Comparison of ENCODE assay signal across 1 cellular context in the genomic region with DNA sequence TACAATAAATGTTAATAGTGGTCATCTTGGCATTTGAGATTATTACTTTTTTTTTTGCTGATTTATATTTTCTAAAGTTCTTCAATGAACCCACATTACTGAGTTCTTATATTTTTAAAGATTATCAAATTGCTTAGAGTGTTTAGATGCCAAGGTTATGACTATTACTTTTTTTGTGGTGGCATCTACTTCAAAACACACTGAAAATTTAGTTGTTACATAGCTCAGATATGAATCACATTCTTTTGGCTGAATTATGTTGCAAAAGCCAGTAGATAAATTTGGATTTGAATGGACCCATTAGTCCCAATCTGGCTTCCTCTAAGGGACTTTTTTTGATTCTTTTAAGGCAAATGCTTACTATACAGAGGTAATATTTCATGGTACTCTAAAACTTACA.
TF ChIP-seq lines count a peak whose summit lies in the region.

No MANE protein-coding gene starts in this region.

TF ChIP-seq in SK-N-SH, 30 proteins besides CTCF, POLR2A, EP300 and RAD21 (continued from another document):
- TF ChIP-seq REST (IDR thresholded peaks at IDR 0.05; ENCODE audit: low read depth, low read length) (no peak), MEF2A (IDR thresholded peaks at IDR 0.05; ENCODE audit: borderline replicate concordance, low read depth) (no peak; the same call in 1 of the 2 replicates), MAX (IDR thresholded peaks at IDR 0.05; ENCODE audit: low read depth) (no peak), FOXJ3 (CRISPR knock-in tag; IDR thresholded peaks at IDR 0.05) (no peak), FOXM1 (IDR thresholded peaks at IDR 0.05; ENCODE audit: low read depth) (no peak), NFIC (IDR thresholded peaks at IDR 0.05; ENCODE audit: borderline replicate concordance) (peak; percentile 25; the same call in 1 of the 2 replicates)
- TF ChIP-seq, protein P1, sequence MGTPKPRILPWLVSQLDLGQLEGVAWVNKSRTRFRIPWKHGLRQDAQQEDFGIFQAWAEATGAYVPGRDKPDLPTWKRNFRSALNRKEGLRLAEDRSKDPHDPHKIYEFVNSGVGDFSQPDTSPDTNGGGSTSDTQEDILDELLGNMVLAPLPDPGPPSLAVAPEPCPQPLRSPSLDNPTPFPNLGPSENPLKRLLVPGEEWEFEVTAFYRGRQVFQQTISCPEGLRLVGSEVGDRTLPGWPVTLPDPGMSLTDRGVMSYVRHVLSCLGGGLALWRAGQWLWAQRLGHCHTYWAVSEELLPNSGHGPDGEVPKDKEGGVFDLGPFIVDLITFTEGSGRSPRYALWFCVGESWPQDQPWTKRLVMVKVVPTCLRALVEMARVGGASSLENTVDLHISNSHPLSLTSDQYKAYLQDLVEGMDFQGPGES (IDR thresholded peaks at IDR 0.05; ENCODE audit: low read depth, low read length): no peak
- TF ChIP-seq, protein P2, sequence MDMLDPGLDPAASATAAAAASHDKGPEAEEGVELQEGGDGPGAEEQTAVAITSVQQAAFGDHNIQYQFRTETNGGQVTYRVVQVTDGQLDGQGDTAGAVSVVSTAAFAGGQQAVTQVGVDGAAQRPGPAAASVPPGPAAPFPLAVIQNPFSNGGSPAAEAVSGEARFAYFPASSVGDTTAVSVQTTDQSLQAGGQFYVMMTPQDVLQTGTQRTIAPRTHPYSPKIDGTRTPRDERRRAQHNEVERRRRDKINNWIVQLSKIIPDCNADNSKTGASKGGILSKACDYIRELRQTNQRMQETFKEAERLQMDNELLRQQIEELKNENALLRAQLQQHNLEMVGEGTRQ (IDR thresholded peaks at IDR 0.05; ENCODE audit: borderline replicate concordance, low read depth, low read length): no peak
TF ChIP-seq in SK-N-SH: peak in this region for 6.
